In the genomic region with DNA sequence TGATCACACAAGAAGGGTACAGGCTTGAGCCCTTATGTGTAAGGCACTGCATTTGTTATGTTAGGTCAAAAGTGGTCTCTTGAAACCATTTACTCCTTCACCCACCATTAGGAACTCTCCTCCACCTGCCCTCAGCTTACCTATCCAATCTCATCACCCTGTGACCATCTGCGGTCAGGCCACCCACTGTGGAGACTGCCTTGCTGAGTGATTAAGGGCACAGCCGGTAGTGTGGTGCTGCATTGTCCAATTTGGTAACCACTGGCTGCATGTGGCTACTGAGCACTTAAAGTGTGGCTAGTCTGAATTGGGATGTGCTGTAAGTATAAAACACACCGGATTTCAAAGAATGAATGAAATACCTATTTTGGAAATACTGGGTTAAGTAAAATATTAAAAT, we compare ENCODE assay signal across 16 cellular contexts.
DNase-seq lines count a peak whose midpoint lies in the region.
"Had no signal": no experiment of that assay in that cellular context is flagged by ENCODE, and none has a peak within 500 bp of the region (broad histone marks: within the 10 kb centered on the region; RNA-seq: fewer than 3 reads in every experiment).

No MANE protein-coding gene starts in this region.

- H3K9me3 ChIP-seq in SJCRH30 (replicated peaks) = no peaks in the 10 kb centered on the region
- no peaks in the 10 kb centered on the region for H3K9me3 ChIP-seq in neuronal stem cell (replicated peaks in 1 of 2; ENCODE audit: control insufficient read depth in 2 of 2, insufficient read depth in 1 of 2, low read depth in 1 of 2, low read length in 2 of 2)
- H3K9me3 ChIP-seq: BE2C had no signal

- H3K9ac ChIP-seq in neuronal stem cell (ENCODE audit: low read depth, low read length, poor library complexity) = no peak overlapping the region
- H3K9ac ChIP-seq: GM23248 had no signal

- H3K4me1 ChIP-seq in SJCRH30 = peaks cover 37% of the 10 kb centered on the region
- H3K4me1 ChIP-seq in neuronal stem cell (ENCODE audit: control insufficient read depth in 2 of 2, insufficient read depth in 1 of 2, low read depth in 1 of 2, low read length in 2 of 2) = peaks cover 11 to 14% of the 10 kb centered on the region in 2 donors
- H3K4me1 ChIP-seq: BE2C had no signal

- no peak overlapping the region for H2BK12ac ChIP-seq in neuronal stem cell (ENCODE audit: low read length)

- no peak overlapping the region for H2BK15ac ChIP-seq in neuronal stem cell (ENCODE audit: low read length)

- peak; percentile 92 to 93 for DNase-seq in SJCRH30
- peak; percentile 42 for DNase-seq in ecto neural progenitor cell (ENCODE audit: low spot score)
- DNase-seq in neuronal stem cell (ENCODE audit: low spot score) = no peak
- no peak for DNase-seq in DMS114 treated with DMSO at 0.1 percent for 48 hours (lab: John Stamatoyannopoulos, UW; ENCODE audit: unreplicated experiment)
- no peak for DNase-seq in NCI-H82 (lab: John Stamatoyannopoulos, UW)
- no peak for DNase-seq in nucleus accumbens (lab: John Stamatoyannopoulos, UW)
- DNase-seq: ACHN; BE2C; C1 segment of cervical spinal cord; CD4-positive, CD25-positive, alpha-beta regulatory T cell; CD8-positive, alpha-beta memory T cell; COR-L47; DMS 273 treated with DMSO at 0.1 percent for 48 hours; GDM1; GM23248; HCEC 1CT had no signal

- H3K27ac ChIP-seq in SJCRH30 (peak overlapping the region; percentile 60), neuronal stem cell (replicated peaks; ENCODE audit: low read length) (no peak overlapping the region)
- H3K27ac ChIP-seq: GM23248 had no signal

- H4K8ac ChIP-seq in neuronal stem cell (ENCODE audit: low read depth, low read length) = peak overlapping the region; percentile 19

- H3K79me1 ChIP-seq in neuronal stem cell (ENCODE audit: low read depth, low read length) = no peaks in the 10 kb centered on the region

- H3K4me3 ChIP-seq in SJCRH30 = no peak overlapping the region
- no peak overlapping the region for H3K4me3 ChIP-seq in neuronal stem cell (ENCODE audit: low read length in 2 of 2)
- H3K4me3 ChIP-seq: GM23248 had no signal

- WGBS in neuronal stem cell (ENCODE audit: extremely low coverage in 2 of 2, insufficient read length in 2 of 2, insufficient replicate concordance in 1 of 2), 2 donors = no CpG with 5 or more reads among the region's 3 CpGs

- no peaks in the 10 kb centered on the region for H3K27me3 ChIP-seq in SJCRH30
- H3K27me3 ChIP-seq in neuronal stem cell (ENCODE audit: control insufficient read depth in 3 of 3, insufficient read depth in 3 of 3, low read depth in 1 of 3, low read length in 3 of 3) = no peaks in the 10 kb centered on the region

- no peak overlapping the region for H2BK5ac ChIP-seq in neuronal stem cell (ENCODE audit: low read length)

- H4K91ac ChIP-seq in neuronal stem cell (ENCODE audit: low read depth, low read length, poor library complexity) = no peak overlapping the region

- no peak overlapping the region for H2AFZ ChIP-seq in neuronal stem cell (ENCODE audit: low read length)
- H2AFZ ChIP-seq: GM23248 had no signal

- no peak overlapping the region for H3K4me2 ChIP-seq in neuronal stem cell (ENCODE audit: insufficient read depth, low read length, poor library complexity, severe bottlenecking)

- H3K4ac ChIP-seq in neuronal stem cell (ENCODE audit: low read length) = no peak overlapping the region

- peak overlapping the region; percentile 21 for H2AK5ac ChIP-seq in neuronal stem cell (ENCODE audit: low read depth, low read length)

- H3K36me3 ChIP-seq in SJCRH30 = no peaks in the 10 kb centered on the region
- H3K36me3 ChIP-seq in neuronal stem cell (replicated peaks in 1 of 2; ENCODE audit: control insufficient read depth in 2 of 2, insufficient read depth in 2 of 2, low read length in 2 of 2) = no peaks in the 10 kb centered on the region
- H3K36me3 ChIP-seq: BE2C had no signal

- H2BK120ac ChIP-seq in neuronal stem cell (ENCODE audit: low read depth, low read length) = no peak overlapping the region

- peak overlapping the region; percentile 25 for H3K14ac ChIP-seq in neuronal stem cell (ENCODE audit: low read length)

- no peak overlapping the region for H3K23ac ChIP-seq in neuronal stem cell (ENCODE audit: low read depth, low read length, poor library complexity)

- peak overlapping the region; percentile 24 for H3K18ac ChIP-seq in neuronal stem cell (ENCODE audit: low read length)

Comparison
In these comparisons a context has a peak if more than half of its experiments do, and no peak if none do; other contexts are left out.
1. DNase-seq: peak in SJCRH30 (2 of 2) and ecto neural progenitor cell (single experiment); none in neuronal stem cell (single experiment), DMS114 treated with DMSO at 0.1 percent for 48 hours (single experiment), NCI-H82 (single experiment) and nucleus accumbens (0 of 56).